13 cellular contexts compared by ENCODE assay signal in the genomic region with DNA sequence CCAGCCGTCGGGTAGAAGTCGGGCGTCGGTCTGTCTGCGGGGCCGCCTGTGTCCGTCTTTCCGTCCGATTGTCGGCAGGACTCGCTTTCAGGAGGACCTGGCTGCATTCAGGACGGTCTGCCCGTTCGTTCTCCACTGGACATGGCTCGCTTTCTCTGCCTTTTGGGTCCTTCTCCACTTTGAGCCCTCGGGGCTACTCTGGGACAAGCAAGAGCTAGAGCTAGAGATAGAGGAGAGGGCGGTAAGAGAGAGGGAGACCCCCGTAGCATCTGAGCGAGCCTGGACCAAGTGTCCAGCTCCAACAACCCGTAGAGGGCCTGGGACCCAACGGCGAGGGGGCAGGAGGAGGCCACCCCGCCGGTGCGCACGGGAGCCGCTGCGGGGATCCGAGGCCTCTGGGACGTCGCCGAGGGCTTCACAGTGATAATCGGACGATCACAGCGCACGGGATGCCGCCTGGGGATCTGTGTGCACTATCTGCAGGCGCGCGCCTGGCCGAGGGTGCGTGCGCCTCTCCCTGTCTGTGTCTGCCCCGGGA. TPM values are rescaled to one million over a fixed set of nuclear protein-coding genes. Genes with fewer than 3 reads are reported as not detected.
A peak's percentile ranks its signal among the peaks of the same experiment; 100 is the strongest.
DNase-seq lines count a peak whose midpoint lies in the region; ATAC-seq, FAIRE-seq and TF ChIP-seq lines count a peak whose summit lies in the region.
"Had no signal": no experiment of that assay in that cellular context is flagged by ENCODE, and none has a peak within 500 bp of the region (broad histone marks: within the 10 kb centered on the region; RNA-seq: fewer than 3 reads in every experiment).

No MANE protein-coding gene starts in this region.

- intact Hi-C loops in breast epithelium (cut with DNase I; ENCODE audit: low total_unique reads) (no loop called here), MCF 10A (cut with micrococcal nuclease) (no loop called here), HepG2 (cut with micrococcal nuclease; ENCODE audit: unreplicated experiment) (loop anchor here (5.0 kb wide), 1 partner anchor 36 kb away; no protein-coding TSS in a partner anchor), sciatic nerve (cut with DNase I) (no loop called here)

- TF ChIP-seq POLR2A in breast epithelium (IDR thresholded peaks at IDR 0.05) (no peak), HepG2 (IDR thresholded peaks at IDR 0.05; ENCODE audit: insufficient read depth in 1 of 2, low read depth in 2 of 2, low read length in 2 of 2) (no peak)

- H3K4me3 ChIP-seq in breast epithelium = peak overlapping the region in 2 of 3 donors; percentile 38 to 57
- H3K4me3 ChIP-seq in HepG2 (replicated peaks in 1 of 3; ENCODE audit: insufficient read depth in 1 of 3, low read depth in 2 of 3, low read length in 3 of 3) = no peak overlapping the region
- H3K4me3 ChIP-seq in thoracic aorta = peak overlapping the region; percentile 66

- H3K27me3 ChIP-seq in breast epithelium (peaks cover 4 to 95% of the 10 kb centered on the region in 2 donors), HepG2 (ENCODE audit: control insufficient read depth in 1 of 2, insufficient read depth in 2 of 2, low read length in 2 of 2) (no peaks in the 10 kb centered on the region), thoracic aorta (replicated peaks; ENCODE audit: insufficient read depth) (peaks cover 41% of the 10 kb centered on the region)

- DNase-seq in breast epithelium (ENCODE audit: low spot score in 2 of 2) (peak in 1 of 2 donors; percentile 11), MCF 10A (ENCODE audit: unreplicated experiment) (no peak), HepG2 (ENCODE audit: low spot score) (no peak), thoracic aorta (ENCODE audit: low spot score) (no peak), UCSD-AML1 (lab: John Stamatoyannopoulos, UW; ENCODE audit: unreplicated experiment) (no peak), NCI-H2107 (lab: John Stamatoyannopoulos, UW) (no peak), sciatic nerve (ENCODE audit: low spot score) (no peak)
- peak; percentile 36 for DNase-seq in activated naive CD8-positive, alpha-beta T cell treated with anti-CD3 and anti-CD28 coated beads, Interleukin-2, amount 10 ng/mL, durations not matched to agents 7 days and 5 days
- DNase-seq: activated CD4-positive, alpha-beta T cell treated with anti-CD3 and anti-CD28 coated beads, Interleukin-2, amount 50 U/mL, for 48 hours; hypothalamus; NCI-H2081 treated with DMSO at 0.1 percent for 48 hours; T-helper 1 cell had no signal

- 97% methylated on average over 45 of the region's 45 CpGs for WGBS in HepG2 (ENCODE audit: low lambda C conversion rate)

- no peak overlapping the region for H3K27ac ChIP-seq in breast epithelium
- no peak overlapping the region for H3K27ac ChIP-seq in HepG2 (ENCODE audit: extremely low read length, insufficient read depth, low read length)
- no peak overlapping the region for H3K27ac ChIP-seq in thoracic aorta

- no peaks in the 10 kb centered on the region for H3K36me3 Mint-ChIP-seq in MCF 10A (ENCODE audit: insufficient read depth, unreplicated experiment)
- H3K36me3 Mint-ChIP-seq in activated naive CD8-positive, alpha-beta T cell treated with anti-CD3 and anti-CD28 coated beads, Interleukin-2, amount 10 ng/mL, durations not matched to agents 7 days and 5 days = no peaks in the 10 kb centered on the region

- FAIRE-seq in HepG2 (lab: Jason Lieb, UNC) = no peak
- FAIRE-seq: GM18507 had no signal

- POLR2A ChIA-PET in MCF 10A (lab: Yijun Ruan, JAX) = no interaction called here
- POLR2A ChIA-PET in activated naive CD8-positive, alpha-beta T cell treated with anti-CD3 and anti-CD28 coated beads, Interleukin-2, amount 10 ng/mL, durations not matched to agents 7 days and 5 days (lab: Charles Lee) = no interaction called here
- POLR2A ChIA-PET in HepG2 (lab: Yijun Ruan, JAX) = no interaction called here

- no peak overlapping the region for H3K27ac Mint-ChIP-seq in MCF 10A (ENCODE audit: low read depth, unreplicated experiment)
- no peak overlapping the region for H3K27ac Mint-ChIP-seq in activated naive CD8-positive, alpha-beta T cell treated with anti-CD3 and anti-CD28 coated beads, Interleukin-2, amount 10 ng/mL, durations not matched to agents 7 days and 5 days

- no peaks in the 10 kb centered on the region for H4K20me1 ChIP-seq in HepG2 (ENCODE audit: insufficient read depth, low read length)

- no peaks in the 10 kb centered on the region for H3K79me2 ChIP-seq in HepG2 (ENCODE audit: insufficient read depth, low read length)

- H3K4me2 ChIP-seq in HepG2 (ENCODE audit: low read depth, low read length) = no peak overlapping the region

- peaks cover 0 to 5% of the 10 kb centered on the region in 2 donors for H3K4me1 ChIP-seq in breast epithelium
- H3K4me1 ChIP-seq in HepG2 (ENCODE audit: insufficient read depth, low read length) = peaks cover 59% of the 10 kb centered on the region
- H3K4me1 ChIP-seq in thoracic aorta (ENCODE audit: control insufficient read depth in 1 of 2, low read depth in 2 of 2) = peaks cover 10 to 24% of the 10 kb centered on the region in 2 donors

- H3K4me3 Mint-ChIP-seq in MCF 10A (ENCODE audit: unreplicated experiment) = no peak overlapping the region
- H3K4me3 Mint-ChIP-seq in activated naive CD8-positive, alpha-beta T cell treated with anti-CD3 and anti-CD28 coated beads, Interleukin-2, amount 10 ng/mL, durations not matched to agents 7 days and 5 days = peak overlapping the region; percentile 55

- no peaks in the 10 kb centered on the region for H3K4me1 Mint-ChIP-seq in MCF 10A (ENCODE audit: insufficient read depth, unreplicated experiment)
- H3K4me1 Mint-ChIP-seq in activated naive CD8-positive, alpha-beta T cell treated with anti-CD3 and anti-CD28 coated beads, Interleukin-2, amount 10 ng/mL, durations not matched to agents 7 days and 5 days = peaks cover 19% of the 10 kb centered on the region

- H3K27me3 Mint-ChIP-seq in MCF 10A (ENCODE audit: insufficient read depth, unreplicated experiment) = no peaks in the 10 kb centered on the region
- H3K27me3 Mint-ChIP-seq in activated naive CD8-positive, alpha-beta T cell treated with anti-CD3 and anti-CD28 coated beads, Interleukin-2, amount 10 ng/mL, durations not matched to agents 7 days and 5 days = peaks cover 87% of the 10 kb centered on the region

- CTCF ChIA-PET in MCF 10A (lab: Yijun Ruan, JAX) (interaction anchor here (0.7 kb wide), 1 partner anchor 12 kb away, joined by 3 read pairs; no protein-coding TSS in a partner anchor), HepG2 (lab: Yijun Ruan, JAX; ENCODE audit: low intra/inter-chr PET ratio, low total read pairs) (no interaction called here)

- H3K9ac ChIP-seq in HepG2 (ENCODE audit: insufficient read depth, low read depth, low read length) = no peak overlapping the region

- no peak for TF ChIP-seq CTCF in breast epithelium (IDR thresholded peaks at IDR 0.05)
- TF ChIP-seq CTCF in MCF 10A (IDR thresholded peaks at IDR 0.05; ENCODE audit: unreplicated experiment) = no peak
- TF ChIP-seq CTCF in HepG2 (CRISPR knock-in tag; IDR thresholded peaks at IDR 0.05) = no peak
- TF ChIP-seq CTCF in thoracic aorta (IDR thresholded peaks at IDR 0.05) = no peak

- no peaks in the 10 kb centered on the region for H3K36me3 ChIP-seq in breast epithelium
- no peaks in the 10 kb centered on the region for H3K36me3 ChIP-seq in HepG2 (replicated peaks in 1 of 2; ENCODE audit: control insufficient read depth in 1 of 2, insufficient read depth in 2 of 2, low read length in 2 of 2)
- H3K36me3 ChIP-seq in thoracic aorta = no peaks in the 10 kb centered on the region

- in situ Hi-C loops in HepG2 (cut with HindIII; ENCODE audit: extremely low pct_ligation_motif_present, low pct_unique_long_range_greater_than_20kb) = no loop called here

- TF ChIP-seq EP300 in HepG2 (IDR thresholded peaks at IDR 0.05; ENCODE audit: low read depth in 2 of 2, low read length in 2 of 2) (no peak), HepG2 (CRISPR knock-in tag; IDR thresholded peaks at IDR 0.05; ENCODE audit: borderline replicate concordance) (no peak)

- no peak for TF ChIP-seq RAD21 in HepG2 (CRISPR knock-in tag; IDR thresholded peaks at IDR 0.05)

- no peak for ATAC-seq in activated naive CD8-positive, alpha-beta T cell treated with anti-CD3 and anti-CD28 coated beads, Interleukin-2, amount 10 ng/mL, durations not matched to agents 7 days and 5 days (ENCODE audit: low read depth)
- ATAC-seq in HepG2 (no peak), thoracic aorta (ENCODE audit: insufficient number of reproducible peaks, low FRiP score, low read depth) (no peak), sciatic nerve (no peak)

- BruUV-seq in MCF 10A (replicated peaks; lab: Mats Ljungman, UMichigan) = no TSS peak
- BruUV-seq in HepG2 (replicated peaks; lab: Mats Ljungman, UMichigan) = no TSS peak

- H3K9me3 Mint-ChIP-seq in MCF 10A (ENCODE audit: unreplicated experiment) = peaks cover 12% of the 10 kb centered on the region
- H3K9me3 Mint-ChIP-seq in activated naive CD8-positive, alpha-beta T cell treated with anti-CD3 and anti-CD28 coated beads, Interleukin-2, amount 10 ng/mL, durations not matched to agents 7 days and 5 days = peaks cover 1% of the 10 kb centered on the region

- H2AFZ ChIP-seq in HepG2 (ENCODE audit: low read length) = no peak overlapping the region

- H3K9me3 ChIP-seq in breast epithelium (peaks cover 0 to 7% of the 10 kb centered on the region in 2 donors), HepG2 (ENCODE audit: low read length) (no peaks in the 10 kb centered on the region), thoracic aorta (no peaks in the 10 kb centered on the region)

RNA-seq across cellular contexts. Expression of a gene that starts 4.5 kb away (rescaled TPM):
- total RNA-seq in breast epithelium (under 1 TPM in 1 of 3 donors, not detected in 2; 0.80 TPM), MCF 10A (2022) (not detected in 2 replicates), HepG2 (2016; rRNA removed; fragmentation: Illumina TruSeq; extraction: Trizol) (0.86 and 1.1 TPM in 2 replicates), thoracic aorta (not detected), sciatic nerve (not detected)
- not detected for total RNA-seq in activated naive CD8-positive, alpha-beta T cell treated with anti-CD3 and anti-CD28 coated beads, Interleukin-2, amount 10 ng/mL, durations not matched to agents 7 days and 5 days
- total RNA-seq in HepG2 (2016; cell fraction: cytosol; rRNA removed; fragmentation: Illumina TruSeq; extraction: Trizol; ENCODE audit: low read depth) = 0.10 and 0.35 TPM in 2 replicates
- total RNA-seq in HepG2 (2016; cell fraction: insoluble cytoplasmic fraction; rRNA removed; fragmentation: Illumina TruSeq; extraction: Trizol) = 0.92 and 1.3 TPM in 2 replicates
- 1.1 and 1.5 TPM in 2 replicates for total RNA-seq in HepG2 (2016; cell fraction: membrane; rRNA removed; fragmentation: Illumina TruSeq; extraction: Trizol)
- total RNA-seq in HepG2 (2016; cell fraction: nucleus; rRNA removed; fragmentation: Illumina TruSeq; extraction: Trizol) = 1.1 and 1.3 TPM in 2 replicates
- polyA plus RNA-seq in HepG2 (2011; rRNA removed) = 0.11 and 0.17 TPM in 2 replicates
- polyA plus RNA-seq in HepG2 (2011; cell fraction: cytosol; rRNA removed) = 0.05 and 0.09 TPM in 2 replicates
- 0.29 and 0.48 TPM in 2 replicates for polyA plus RNA-seq in HepG2 (2011; cell fraction: nucleus; rRNA removed)
- polyA plus RNA-seq in HepG2 (2012) = 0.15 and 0.40 TPM in 2 replicates
- 0.14 and 0.16 TPM in 2 replicates for polyA plus RNA-seq in HepG2 (2016; cell fraction: cytosol; fragmentation: Illumina TruSeq; extraction: Trizol; ENCODE audit: low read depth)
- polyA plus RNA-seq in HepG2 (2016; cell fraction: insoluble cytoplasmic fraction; fragmentation: Illumina TruSeq; extraction: Trizol; ENCODE audit: low read depth) = 1.2 and 1.7 TPM in 2 replicates
- 0.49 and 0.62 TPM in 2 replicates for polyA plus RNA-seq in HepG2 (2016; cell fraction: membrane; fragmentation: Illumina TruSeq; extraction: Trizol; ENCODE audit: low read depth)
- 1.8 and 2.4 TPM in 2 replicates for polyA plus RNA-seq in HepG2 (2016; cell fraction: nucleus; fragmentation: Illumina TruSeq; extraction: Trizol; ENCODE audit: insufficient read depth, low read depth)
- not detected in 2 replicates for polyA minus RNA-seq in HepG2 (2011; rRNA and poly(A)+ RNA removed; ENCODE audit: low replicate concordance)
- not detected in 2 replicates for polyA minus RNA-seq in HepG2 (2011; cell fraction: cytosol; rRNA and poly(A)+ RNA removed)
- not detected in 2 replicates for polyA minus RNA-seq in HepG2 (2011; cell fraction: nucleus; rRNA and poly(A)+ RNA removed)

RNA-seq across cellular contexts. Expression of a gene that starts 57.1 kb away (rescaled TPM):
- total RNA-seq in breast epithelium (1 to 10 TPM; 4.8 to 8.5 (median 5.7) TPM), MCF 10A (2022) (1.5 and 4.3 TPM in 2 replicates), HepG2 (2016; rRNA removed; fragmentation: Illumina TruSeq; extraction: Trizol) (10.2 and 15.3 TPM in 2 replicates), thoracic aorta (10 to 100 TPM; 35.2 to 49.5 TPM), sciatic nerve (42.4 TPM)
- total RNA-seq in activated naive CD8-positive, alpha-beta T cell treated with anti-CD3 and anti-CD28 coated beads, Interleukin-2, amount 10 ng/mL, durations not matched to agents 7 days and 5 days = not detected
- 3.7 TPM in 2 replicates for total RNA-seq in HepG2 (2016; cell fraction: cytosol; rRNA removed; fragmentation: Illumina TruSeq; extraction: Trizol; ENCODE audit: low read depth)
- total RNA-seq in HepG2 (2016; cell fraction: insoluble cytoplasmic fraction; rRNA removed; fragmentation: Illumina TruSeq; extraction: Trizol) = 8.3 and 14.7 TPM in 2 replicates
- total RNA-seq in HepG2 (2016; cell fraction: membrane; rRNA removed; fragmentation: Illumina TruSeq; extraction: Trizol) = 9.6 and 10.4 TPM in 2 replicates
- 10.9 and 12.4 TPM in 2 replicates for total RNA-seq in HepG2 (2016; cell fraction: nucleus; rRNA removed; fragmentation: Illumina TruSeq; extraction: Trizol)
- 2.8 and 3.0 TPM in 2 replicates for polyA plus RNA-seq in HepG2 (2011; rRNA removed)
- polyA plus RNA-seq in HepG2 (2011; cell fraction: cytosol; rRNA removed) = 1.9 and 3.7 TPM in 2 replicates
- polyA plus RNA-seq in HepG2 (2011; cell fraction: nucleus; rRNA removed) = 9.5 and 10.4 TPM in 2 replicates
- 1.0 and 1.6 TPM in 2 replicates for polyA plus RNA-seq in HepG2 (2012)
- polyA plus RNA-seq in HepG2 (2016; cell fraction: cytosol; fragmentation: Illumina TruSeq; extraction: Trizol; ENCODE audit: low read depth) = 2.8 and 3.6 TPM in 2 replicates
- 13.1 and 15.6 TPM in 2 replicates for polyA plus RNA-seq in HepG2 (2016; cell fraction: insoluble cytoplasmic fraction; fragmentation: Illumina TruSeq; extraction: Trizol; ENCODE audit: low read depth)
- polyA plus RNA-seq in HepG2 (2016; cell fraction: membrane; fragmentation: Illumina TruSeq; extraction: Trizol; ENCODE audit: low read depth) = 8.1 and 8.9 TPM in 2 replicates
- polyA plus RNA-seq in HepG2 (2016; cell fraction: nucleus; fragmentation: Illumina TruSeq; extraction: Trizol; ENCODE audit: insufficient read depth, low read depth) = 26.2 and 30.9 TPM in 2 replicates
- polyA minus RNA-seq in HepG2 (2011; rRNA and poly(A)+ RNA removed; ENCODE audit: low replicate concordance) = 3.0 and 6.9 TPM in 2 replicates
- polyA minus RNA-seq in HepG2 (2011; cell fraction: cytosol; rRNA and poly(A)+ RNA removed) = 1.5 and 2.4 TPM in 2 replicates
- 4.9 and 5.3 TPM in 2 replicates for polyA minus RNA-seq in HepG2 (2011; cell fraction: nucleus; rRNA and poly(A)+ RNA removed)

Comparison
In these comparisons a context has a peak if more than half of its experiments do, and no peak if none do; other contexts are left out.
1. H3K4me3 ChIP-seq: peak in breast epithelium (2 of 3) and thoracic aorta (single experiment); none in HepG2 (0 of 3).